In genomic region chr18:77000527-77000926, GRCh38 we compare ENCODE assay signal across 8 cellular contexts.
DNase-seq lines count a peak whose midpoint lies in the region; ATAC-seq, FAIRE-seq and TF ChIP-seq lines count a peak whose summit lies in the region.

No MANE protein-coding gene starts in this region.

- intact Hi-C loops in pancreas (cut with DNase I), result loop anchor here in 2 of 3 donors (5.0 to 10.0 kb wide), 3 partner anchors 212 to 654 kb away; no protein-coding TSS in a partner anchor

- H3K9me3 ChIP-seq in pancreas, result no peaks in the 10 kb centered on the region

- no peaks in the 10 kb centered on the region for H3K27me3 ChIP-seq in pancreas

- TF ChIP-seq POLR2A in GM12892 (IDR thresholded peaks at IDR 0.05; ENCODE audit: low read depth, low read length), result no peak

- FAIRE-seq in GM12892 (lab: Jason Lieb, UNC), result peak; percentile 67
- FAIRE-seq in pancreas (lab: Jason Lieb, UNC), result peak; percentile 78

- no peaks in the 10 kb centered on the region for H3K4me1 ChIP-seq in pancreas

- peak; percentile 99 for TF ChIP-seq CTCF in fibroblast of pulmonary artery (IDR thresholded peaks at IDR 0.05; ENCODE audit: low read length, missing control alignments)
- peak; percentile 80 to 90 (median 87) for TF ChIP-seq CTCF in pancreas (IDR thresholded peaks at IDR 0.05)

- H3K4me3 ChIP-seq in fibroblast of pulmonary artery (replicated peaks; ENCODE audit: low read depth, low read length) (peak overlapping the region; percentile 32), pancreas (no peak overlapping the region)

- peak; percentile 81 for DNase-seq in AG20443 (ENCODE audit: low spot score)
- no peak for DNase-seq in GM12892 (ENCODE audit: insufficient read length)
- DNase-seq in NCI-H69 (lab: John Stamatoyannopoulos, UW), result peak; percentile 56
- peak; percentile 36 for DNase-seq in activated T-cell treated with anti-CD3 and anti-CD28 coated beads for 4 hours
- DNase-seq in fibroblast of pulmonary artery (ENCODE audit: low read depth), result peak; percentile 55
- DNase-seq in pancreas, result peak in 2 of 6 donors; percentile 57 to 84
- no peak for DNase-seq in putamen (ENCODE audit: low spot score)

- 22 to 23% methylated on average over 11 of the region's 11 CpGs for WGBS in pancreas, 2 donors

- no peak overlapping the region for H3K27ac ChIP-seq in pancreas

- no peaks in the 10 kb centered on the region for H3K36me3 ChIP-seq in pancreas

- ATAC-seq in pancreas (peak; percentile 66 to 89 (median 81)), HG02970 (IDR thresholded peaks at IDR 0.05; ENCODE audit: low FRiP score, unreplicated experiment) (no peak)

Comparison
In these comparisons a context has a peak if more than half of its experiments do, and no peak if none do; other contexts are left out.
1. DNase-seq: peak in AG20443 (single experiment), NCI-H69 (single experiment), activated T-cell treated with anti-CD3 and anti-CD28 coated beads for 4 hours (single experiment) and fibroblast of pulmonary artery (single experiment); none in GM12892 (single experiment) and putamen (single experiment).